In the genomic region with DNA sequence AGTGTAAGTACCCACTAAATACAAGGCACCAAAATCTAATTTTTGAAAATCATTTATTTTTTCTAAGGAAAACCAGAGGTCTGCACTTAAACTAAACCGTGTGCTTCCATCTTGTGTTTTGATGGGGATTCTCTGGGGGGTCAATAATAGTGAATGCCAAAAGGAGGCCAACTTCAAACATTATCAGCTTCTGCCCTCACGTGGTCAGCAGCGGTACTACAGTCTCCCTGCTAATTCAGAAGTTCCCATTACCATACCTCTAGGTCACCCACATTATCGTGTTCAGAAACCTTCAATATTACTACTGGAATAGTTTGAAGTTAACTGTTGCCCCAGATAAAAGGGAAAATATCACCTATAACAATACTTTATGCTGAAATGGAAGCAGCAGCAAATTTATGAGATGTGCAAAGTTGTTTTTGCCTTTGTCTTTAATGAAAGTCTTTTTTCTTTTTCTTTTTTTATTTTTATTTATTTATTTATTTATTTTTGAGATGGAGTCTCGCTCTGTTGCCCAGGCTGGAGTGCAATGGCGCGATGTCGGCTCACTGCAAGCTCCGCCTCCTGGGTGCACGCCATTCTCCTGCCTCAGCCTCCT, we compare ENCODE assay signal across 9 cellular contexts. TPM values are rescaled to one million over a fixed set of nuclear protein-coding genes. Genes with fewer than 3 reads are reported as not detected.
DNase-seq lines count a peak whose midpoint lies in the region; ATAC-seq and TF ChIP-seq lines count a peak whose summit lies in the region.
"Had no signal": no experiment of that assay in that cellular context is flagged by ENCODE, and none has a peak within 500 bp of the region (broad histone marks: within the 10 kb centered on the region; RNA-seq: fewer than 3 reads in every experiment).

No MANE protein-coding gene starts in this region.

- peaks cover 0 to 2% (median 0%) of the 10 kb centered on the region in 3 donors for H3K4me1 Mint-ChIP-seq in CD8-positive, alpha-beta memory T cell

- H3K27me3 ChIP-seq in CD8-positive, alpha-beta memory T cell (ENCODE audit: insufficient read depth, low read length, poor library complexity, severe bottlenecking) = no peaks in the 10 kb centered on the region
- H3K27me3 ChIP-seq in neural cell (ENCODE audit: insufficient read depth, low read depth, low read length) = no peaks in the 10 kb centered on the region
- H3K27me3 ChIP-seq in tibial nerve = peaks cover 0 to 5% of the 10 kb centered on the region in 2 donors

- 53 to 58% methylated on average over 10 of the region's 10 CpGs for WGBS in tibial nerve, 2 donors

- no peaks in the 10 kb centered on the region for H3F3A ChIP-seq in neural cell (ENCODE audit: insufficient read depth, low read length, poor library complexity, severe bottlenecking)

- no peak overlapping the region for H3K4me2 ChIP-seq in neural cell (ENCODE audit: low read length)

- peaks cover 0 to 4% of the 10 kb centered on the region in 2 donors for H3K27me3 Mint-ChIP-seq in CD8-positive, alpha-beta memory T cell

- no peak for TF ChIP-seq POLR2A in tibial nerve (IDR thresholded peaks at IDR 0.05)

- peaks cover 0 to 35% (median 3%) of the 10 kb centered on the region in 3 donors for H3K36me3 Mint-ChIP-seq in CD8-positive, alpha-beta memory T cell

- no peak overlapping the region for H3K4me3 Mint-ChIP-seq in CD8-positive, alpha-beta memory T cell

- H3K27ac Mint-ChIP-seq in CD8-positive, alpha-beta memory T cell = no peak overlapping the region

- no peaks in the 10 kb centered on the region for H4K20me1 ChIP-seq in neural cell (ENCODE audit: insufficient read depth)

- H3K79me2 ChIP-seq in neural cell (replicated peaks; ENCODE audit: insufficient read depth, low read length) = no peaks in the 10 kb centered on the region

- no peak overlapping the region for H3K4me3 ChIP-seq in CD8-positive, alpha-beta memory T cell (ENCODE audit: low read length)
- H3K4me3 ChIP-seq in epithelial cell of proximal tubule (ENCODE audit: low read depth, low read length) (no peak overlapping the region), neural cell (ENCODE audit: low read length) (no peak overlapping the region), tibial nerve (no peak overlapping the region)

- POLR2A ChIA-PET in CD8-positive, alpha-beta memory T cell (lab: Charles Lee) = no interaction called here

- no peaks in the 10 kb centered on the region for H3K9me3 Mint-ChIP-seq in CD8-positive, alpha-beta memory T cell

- H3K9ac ChIP-seq in neural cell (ENCODE audit: low read length) = no peak overlapping the region

- H3K36me3 ChIP-seq in CD8-positive, alpha-beta memory T cell (ENCODE audit: insufficient read depth, low read length) = no peaks in the 10 kb centered on the region
- H3K36me3 ChIP-seq in neural cell (ENCODE audit: insufficient read depth, low read length) (no peaks in the 10 kb centered on the region), tibial nerve (peaks cover 0 to 43% (median 0%) of the 10 kb centered on the region in 3 donors)

- no peaks in the 10 kb centered on the region for H3K9me3 ChIP-seq in CD8-positive, alpha-beta memory T cell (ENCODE audit: low read length)
- H3K9me3 ChIP-seq in neural cell (ENCODE audit: low read length) (no peaks in the 10 kb centered on the region), tibial nerve (no peaks in the 10 kb centered on the region)

- TF ChIP-seq RAD21 in neural cell (conservative IDR thresholded peaks at IDR 0.05) = peak; percentile 76

- no peak overlapping the region for H2AFZ ChIP-seq in neural cell (ENCODE audit: low read depth, low read length)

- peak; percentile 30 to 53 (median 42) for DNase-seq in CD8-positive, alpha-beta memory T cell
- DNase-seq in NCI-H526 treated with DMSO at 0.1 percent for 48 hours (lab: John Stamatoyannopoulos, UW) (peak; percentile 29), epithelial cell of proximal tubule (ENCODE audit: low read depth) (no peak), tibial nerve (ENCODE audit: low spot score in 2 of 2) (peak; percentile 47 to 81)
- peak; percentile 21 for DNase-seq in activated CD8-positive, alpha-beta memory T cell treated with anti-CD3 and anti-CD28 coated beads, Interleukin-2, amount 50 U/mL, for 1 hour (ENCODE audit: extremely low read depth)

- no peaks in the 10 kb centered on the region for H3K9me2 ChIP-seq in neural cell (ENCODE audit: insufficient read depth, low read length)

- TF ChIP-seq EP300 in neural cell (conservative IDR thresholded peaks at IDR 0.05; ENCODE audit: poor library complexity, severe bottlenecking) = no peak
- no peak for TF ChIP-seq EP300 in tibial nerve (IDR thresholded peaks at IDR 0.05)

- TF ChIP-seq CTCF in epithelial cell of proximal tubule (conservative IDR thresholded peaks at IDR 0.05; ENCODE audit: low read depth, low read length) = peak; percentile 66
- peak; percentile 76 for TF ChIP-seq CTCF in neural cell (IDR thresholded peaks at IDR 0.05; ENCODE audit: poor library complexity, severe bottlenecking)
- peak; percentile 58 to 95 (median 82) for TF ChIP-seq CTCF in tibial nerve (IDR thresholded peaks at IDR 0.05)

- no peaks in the 10 kb centered on the region for H3K4me1 ChIP-seq in CD8-positive, alpha-beta memory T cell (ENCODE audit: insufficient read depth, low read length)
- no peaks in the 10 kb centered on the region for H3K4me1 ChIP-seq in tibial nerve

- H3K27ac ChIP-seq in CD8-positive, alpha-beta memory T cell (ENCODE audit: low read depth, low read length) = no peak overlapping the region
- H3K27ac ChIP-seq in neural cell (ENCODE audit: low read length) (no peak overlapping the region), tibial nerve (no peak overlapping the region)

- CTCF ChIA-PET in CD8-positive, alpha-beta memory T cell (lab: Charles Lee) = interaction anchor here (1.4 to 1.6 kb wide), 2 partner anchors 14 to 1196 kb away, joined by 3 read pairs; no protein-coding TSS in a partner anchor

- peak; percentile 78 for ATAC-seq in GM21526 (IDR thresholded peaks at IDR 0.05; ENCODE audit: low FRiP score, unreplicated experiment)
- ATAC-seq in GM21367 (IDR thresholded peaks at IDR 0.05; ENCODE audit: unreplicated experiment) = no peak

TF ChIP-seq in neural cell, 6 proteins besides CTCF, POLR2A, EP300 and RAD21:
- TF ChIP-seq, protein P1, sequence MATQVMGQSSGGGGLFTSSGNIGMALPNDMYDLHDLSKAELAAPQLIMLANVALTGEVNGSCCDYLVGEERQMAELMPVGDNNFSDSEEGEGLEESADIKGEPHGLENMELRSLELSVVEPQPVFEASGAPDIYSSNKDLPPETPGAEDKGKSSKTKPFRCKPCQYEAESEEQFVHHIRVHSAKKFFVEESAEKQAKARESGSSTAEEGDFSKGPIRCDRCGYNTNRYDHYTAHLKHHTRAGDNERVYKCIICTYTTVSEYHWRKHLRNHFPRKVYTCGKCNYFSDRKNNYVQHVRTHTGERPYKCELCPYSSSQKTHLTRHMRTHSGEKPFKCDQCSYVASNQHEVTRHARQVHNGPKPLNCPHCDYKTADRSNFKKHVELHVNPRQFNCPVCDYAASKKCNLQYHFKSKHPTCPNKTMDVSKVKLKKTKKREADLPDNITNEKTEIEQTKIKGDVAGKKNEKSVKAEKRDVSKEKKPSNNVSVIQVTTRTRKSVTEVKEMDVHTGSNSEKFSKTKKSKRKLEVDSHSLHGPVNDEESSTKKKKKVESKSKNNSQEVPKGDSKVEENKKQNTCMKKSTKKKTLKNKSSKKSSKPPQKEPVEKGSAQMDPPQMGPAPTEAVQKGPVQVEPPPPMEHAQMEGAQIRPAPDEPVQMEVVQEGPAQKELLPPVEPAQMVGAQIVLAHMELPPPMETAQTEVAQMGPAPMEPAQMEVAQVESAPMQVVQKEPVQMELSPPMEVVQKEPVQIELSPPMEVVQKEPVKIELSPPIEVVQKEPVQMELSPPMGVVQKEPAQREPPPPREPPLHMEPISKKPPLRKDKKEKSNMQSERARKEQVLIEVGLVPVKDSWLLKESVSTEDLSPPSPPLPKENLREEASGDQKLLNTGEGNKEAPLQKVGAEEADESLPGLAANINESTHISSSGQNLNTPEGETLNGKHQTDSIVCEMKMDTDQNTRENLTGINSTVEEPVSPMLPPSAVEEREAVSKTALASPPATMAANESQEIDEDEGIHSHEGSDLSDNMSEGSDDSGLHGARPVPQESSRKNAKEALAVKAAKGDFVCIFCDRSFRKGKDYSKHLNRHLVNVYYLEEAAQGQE (IDR thresholded peaks at IDR 0.05; ENCODE audit: borderline replicate concordance) = no peak
- TF ChIP-seq SMC3 (conservative IDR thresholded peaks at IDR 0.05; ENCODE audit: poor library complexity) = peak; percentile 77

RNA-seq across cellular contexts. Expression of a gene that starts 17.3 kb away (rescaled TPM):
- total RNA-seq in CD8-positive, alpha-beta memory T cell = 1 to 10 TPM; 5.2 to 5.7 TPM
- 3.1 TPM for polyA plus RNA-seq in CD8-positive, alpha-beta memory T cell
- 16.4 and 17.9 TPM in 2 replicates for total RNA-seq in epithelial cell of proximal tubule
- 17.1 and 18.9 TPM in 2 replicates for polyA plus RNA-seq in neural cell
- polyA minus RNA-seq in neural cell = 21.2 and 22.9 TPM in 2 replicates
- 10 to 100 TPM; 15.9 to 27.5 (median 18.7) TPM for total RNA-seq in tibial nerve

RNA-seq across cellular contexts. Expression of a gene that starts 24.2 kb away (rescaled TPM):
- total RNA-seq in CD8-positive, alpha-beta memory T cell = 10 to 100 TPM; 18.9 to 22.6 TPM
- polyA plus RNA-seq in CD8-positive, alpha-beta memory T cell = 22.6 TPM
- total RNA-seq in epithelial cell of proximal tubule (24.0 and 25.5 TPM in 2 replicates), tibial nerve (10 to 100 TPM; 10.6 to 22.6 (median 16.9) TPM)
- polyA plus RNA-seq in neural cell = 13.3 and 14.4 TPM in 2 replicates
- polyA minus RNA-seq in neural cell = 20.0 and 23.7 TPM in 2 replicates

RNA-seq across cellular contexts. Expression of a gene that starts 45.2 kb away (rescaled TPM):
- not detected for total RNA-seq in CD8-positive, alpha-beta memory T cell
- polyA plus RNA-seq in CD8-positive, alpha-beta memory T cell = not detected
- not detected in 2 replicates for total RNA-seq in epithelial cell of proximal tubule
- not detected in 2 replicates for polyA plus RNA-seq in neural cell
- polyA minus RNA-seq in neural cell = not detected in 2 replicates
- total RNA-seq in tibial nerve = not detected
- total RNA-seq: temporal lobe had no signal
